In genomic region chr4:71163317-71163716, GRCh38 we compare ENCODE assay signal across 28 cellular contexts.
"Had no signal": no experiment of that assay in that cellular context is flagged by ENCODE, and none has a peak within 500 bp of the region (broad histone marks: within the 10 kb centered on the region; RNA-seq: fewer than 3 reads in every experiment).

No MANE protein-coding gene starts in this region.

- DNase-seq: effector CD8-positive, alpha-beta T cell; endodermal cell; foreskin keratinocyte; heart left ventricle; left cardiac atrium; left lung; mesenchymal stem cell; midbrain; naive thymus-derived CD4-positive, alpha-beta T cell; nephron progenitor cell; nucleus accumbens; stimulated activated CD4-positive, alpha-beta T cell treated with anti-CD3 and anti-CD28 coated beads, Interleukin-2, amount 100 ng/mL, for 24 hours; stimulated activated CD4-positive, alpha-beta T cell treated with anti-CD3 and anti-CD28 coated beads, Interleukin-4, amount 100 ng/mL, for 24 hours; stimulated activated naive CD4-positive, alpha-beta T cell treated with Interleukin-2 at 50 U/mL for 16 hours; substantia nigra; testis; tibial artery; upper lobe of right lung; uterus had no signal

- H3K27me3 ChIP-seq: foreskin keratinocyte, gastroesophageal sphincter, heart left ventricle, hepatocyte, left lung, right atrium auricular region, testis, tibial artery, uterus had no signal

- H3K4me1 Mint-ChIP-seq: nephron progenitor cell; stimulated activated effector memory CD8-positive, alpha-beta T cell treated with anti-CD3 and anti-CD28 coated beads, Interleukin-12 subunit alpha, Interleukin-12 subunit beta, amount 100 ng/mL, for 72 hours had no signal

- H3K27me3 Mint-ChIP-seq: dendritic cell treated with granulocyte-macrophage colony-stimulating factor and Interleukin-4, amounts not matched to agents 40 ng/mL and 50 ng/mL, for 4 days had no signal

- H3K36me3 ChIP-seq: gastroesophageal sphincter, heart left ventricle, left lung, prostate gland, right atrium auricular region, tibial artery, upper lobe of right lung, uterus had no signal

- H3K9me3 ChIP-seq: gastroesophageal sphincter, heart left ventricle, left lung, prostate gland, right atrium auricular region, testis, tibial artery, upper lobe of right lung, uterus had no signal

- H3K27ac Mint-ChIP-seq: dendritic cell treated with granulocyte-macrophage colony-stimulating factor and Interleukin-4, amounts not matched to agents 40 ng/mL and 50 ng/mL, for 4 days; endodermal cell; naive thymus-derived CD4-positive, alpha-beta T cell; nephron progenitor cell; stimulated activated effector memory CD8-positive, alpha-beta T cell treated with anti-CD3 and anti-CD28 coated beads, Interleukin-12 subunit alpha, Interleukin-12 subunit beta, amount 100 ng/mL, for 72 hours had no signal

- H3K27ac ChIP-seq: epithelial cell of prostate, foreskin keratinocyte, gastroesophageal sphincter, heart left ventricle, hepatocyte, left lung, prostate gland, right atrium auricular region, testis, tibial artery, upper lobe of right lung, uterus had no signal

- H3K9me3 Mint-ChIP-seq: dendritic cell treated with granulocyte-macrophage colony-stimulating factor and Interleukin-4, amounts not matched to agents 40 ng/mL and 50 ng/mL, for 4 days; endodermal cell; nephron progenitor cell; stimulated activated effector memory CD8-positive, alpha-beta T cell treated with anti-CD3 and anti-CD28 coated beads, Interleukin-12 subunit alpha, Interleukin-12 subunit beta, amount 100 ng/mL, for 72 hours had no signal

- H3K4me1 ChIP-seq: foreskin keratinocyte, gastroesophageal sphincter, heart left ventricle, left lung, prostate gland, right atrium auricular region, testis, upper lobe of right lung, uterus had no signal

- ATAC-seq: esophagus mucosa; foreskin keratinocyte; gastroesophageal sphincter; heart left ventricle; left cardiac atrium; left lung; naive thymus-derived CD4-positive, alpha-beta T cell; sciatic nerve; stimulated activated effector memory CD8-positive, alpha-beta T cell treated with anti-CD3 and anti-CD28 coated beads, Interleukin-12 subunit alpha, Interleukin-12 subunit beta, amount 100 ng/mL, for 72 hours; upper lobe of right lung had no signal

- H3K36me3 Mint-ChIP-seq: naive thymus-derived CD4-positive, alpha-beta T cell; stimulated activated effector memory CD8-positive, alpha-beta T cell treated with anti-CD3 and anti-CD28 coated beads, Interleukin-12 subunit alpha, Interleukin-12 subunit beta, amount 100 ng/mL, for 72 hours had no signal

- H3K4me3 Mint-ChIP-seq: dendritic cell treated with granulocyte-macrophage colony-stimulating factor and Interleukin-4, amounts not matched to agents 40 ng/mL and 50 ng/mL, for 4 days; endodermal cell; naive thymus-derived CD4-positive, alpha-beta T cell; nephron progenitor cell; stimulated activated effector memory CD8-positive, alpha-beta T cell treated with anti-CD3 and anti-CD28 coated beads, Interleukin-12 subunit alpha, Interleukin-12 subunit beta, amount 100 ng/mL, for 72 hours had no signal

- H3K4me3 ChIP-seq: gastroesophageal sphincter, heart left ventricle, hepatocyte, left lung, prostate gland, right atrium auricular region, testis, tibial artery, upper lobe of right lung, uterus had no signal
